19 cellular contexts compared by ENCODE assay signal in genomic region chr15:67152429-67152828, GRCh38.
DNase-seq lines count a peak whose midpoint lies in the region; ATAC-seq, FAIRE-seq and TF ChIP-seq lines count a peak whose summit lies in the region.
"Had no signal": no experiment of that assay in that cellular context is flagged by ENCODE, and none has a peak within 500 bp of the region (broad histone marks: within the 10 kb centered on the region; RNA-seq: fewer than 3 reads in every experiment).

No MANE protein-coding gene starts in this region.

- FAIRE-seq in endothelial cell of umbilical vein (lab: Jason Lieb, UNC): peak; percentile 21
- FAIRE-seq: GM12878 had no signal

- CTCF ChIA-PET in OCI-LY7 (lab: Charles Lee; ENCODE audit: unreplicated experiment): no interaction called here
- CTCF ChIA-PET in endothelial cell of umbilical vein (lab: Charles Lee): no interaction called here

- peaks cover 47% of the 10 kb centered on the region for H3K79me2 ChIP-seq in OCI-LY7 (ENCODE audit: insufficient read depth, low read depth, low read length)
- H3K79me2 ChIP-seq in endothelial cell of umbilical vein (ENCODE audit: control insufficient read depth, insufficient read depth, low read length): peaks cover 85% of the 10 kb centered on the region

- no peaks in the 10 kb centered on the region for H3K27me3 Mint-ChIP-seq in activated T-cell treated with anti-CD3 and anti-CD28 coated beads, Interleukin-2, amount 50 U/mL, for 24 hours
- H3K27me3 Mint-ChIP-seq in stimulated activated memory B cell treated with anti-CD40 and anti-IgM and Interleukin-4, amounts not matched to agents 10 μg/mL and 1 μg/mL and 100 μg/mL, for 72 hours: no peaks in the 10 kb centered on the region
- H3K27me3 Mint-ChIP-seq: central memory CD8-positive, alpha-beta T cell had no signal

- no peaks in the 10 kb centered on the region for H3K9me3 ChIP-seq in OCI-LY7 (ENCODE audit: low read length)
- no peaks in the 10 kb centered on the region for H3K9me3 ChIP-seq in endothelial cell of umbilical vein (replicated peaks; ENCODE audit: control insufficient read depth, insufficient read depth, low read length)
- H3K9me3 ChIP-seq: Caco-2 had no signal

- no peaks in the 10 kb centered on the region for H3K9me2 ChIP-seq in OCI-LY7 (ENCODE audit: insufficient read depth, low read length)

- peaks cover 31% of the 10 kb centered on the region for H3K36me3 Mint-ChIP-seq in activated T-cell treated with anti-CD3 and anti-CD28 coated beads, Interleukin-2, amount 50 U/mL, for 24 hours (ENCODE audit: low read depth)
- H3K36me3 Mint-ChIP-seq in stimulated activated memory B cell treated with anti-CD40 and anti-IgM and Interleukin-4, amounts not matched to agents 10 μg/mL and 1 μg/mL and 100 μg/mL, for 72 hours: peaks cover 23% of the 10 kb centered on the region

- no peaks in the 10 kb centered on the region for H3K9me3 Mint-ChIP-seq in activated T-cell treated with anti-CD3 and anti-CD28 coated beads, Interleukin-2, amount 50 U/mL, for 24 hours
- H3K9me3 Mint-ChIP-seq in stimulated activated memory B cell treated with anti-CD40 and anti-IgM and Interleukin-4, amounts not matched to agents 10 μg/mL and 1 μg/mL and 100 μg/mL, for 72 hours: no peaks in the 10 kb centered on the region
- H3K9me3 Mint-ChIP-seq: central memory CD8-positive, alpha-beta T cell; T-helper 2 cell treated with Interferon-gamma antibody and Interleukin-4, amounts not matched to agents 5 μg/mL and 100 μg/mL, for 36 hours had no signal

- intact Hi-C loops in OCI-LY7 (cut with micrococcal nuclease; ENCODE audit: unreplicated experiment): no loop called here
- intact Hi-C loops in endothelial cell of umbilical vein (cut with micrococcal nuclease): no loop called here

- no peak overlapping the region for H3K4me3 Mint-ChIP-seq in activated T-cell treated with anti-CD3 and anti-CD28 coated beads, Interleukin-2, amount 50 U/mL, for 24 hours
- H3K4me3 Mint-ChIP-seq in stimulated activated memory B cell treated with anti-CD40 and anti-IgM and Interleukin-4, amounts not matched to agents 10 μg/mL and 1 μg/mL and 100 μg/mL, for 72 hours: no peak overlapping the region
- H3K4me3 Mint-ChIP-seq: central memory CD8-positive, alpha-beta T cell; T-helper 2 cell treated with Interferon-gamma antibody and Interleukin-4, amounts not matched to agents 5 μg/mL and 100 μg/mL, for 36 hours had no signal

- H3K4me3 ChIP-seq in OCI-LY7 (ENCODE audit: low read depth, low read length, poor library complexity, severe bottlenecking) (no peak overlapping the region), endothelial cell of umbilical vein (replicated peaks in 1 of 3; ENCODE audit: insufficient read depth in 1 of 3, low read depth in 1 of 3, low read length in 3 of 3) (no peak overlapping the region)
- H3K4me3 ChIP-seq: GM12878 had no signal

- TF ChIP-seq CTCF in OCI-LY7 (conservative IDR thresholded peaks at IDR 0.05; ENCODE audit: low read length) (no peak), endothelial cell of umbilical vein (IDR thresholded peaks at IDR 0.05; ENCODE audit: extremely low read depth in 1 of 2, insufficient read depth in 1 of 2, low read depth in 1 of 2, low read length in 2 of 2) (no peak)

- DNase-seq in activated T-cell treated with anti-CD3 and anti-CD28 coated beads, Interleukin-2, amount 50 U/mL, for 24 hours: peak; percentile 5
- no peak for DNase-seq in activated T-cell treated with anti-CD3 and anti-CD28 coated beads, Interleukin-2, amount 50 U/mL, for 48 hours
- DNase-seq in OCI-LY7 (ENCODE audit: low spot score): peak; percentile 41
- no peak for DNase-seq in endothelial cell of umbilical vein (ENCODE audit: low read depth, low spot score)
- DNase-seq in NCI-H524 (lab: John Stamatoyannopoulos, UW): no peak
- DNase-seq in NCI-H2081 (lab: John Stamatoyannopoulos, UW): no peak
- DNase-seq in DMS79 (lab: John Stamatoyannopoulos, UW): no peak
- DNase-seq: activated CD4-positive, CD25-positive, alpha-beta regulatory T cell treated with anti-CD3 and anti-CD28 coated beads, Interleukin-2, amount 50 U/mL, for 72 hours; activated CD8-positive, alpha-beta memory T cell treated with anti-CD3 and anti-CD28 coated beads, Interleukin-2, amount 50 U/mL, for 4 hours; Caco-2; effector CD8-positive, alpha-beta T cell; hippocampal formation; Kasumi-1; kidney glomerular epithelial cell; NCI-H345 had no signal

- H3K9ac ChIP-seq in endothelial cell of umbilical vein (replicated peaks; ENCODE audit: extremely low read depth, insufficient read depth, low read length): no peak overlapping the region

- POLR2A ChIA-PET in OCI-LY7 (lab: Charles Lee): interaction anchor here (0.7 to 1.0 kb wide), 2 partner anchors 11 to 403 kb away, joined by 3 to 5 read pairs; no protein-coding TSS in a partner anchor
- POLR2A ChIA-PET in endothelial cell of umbilical vein (lab: Charles Lee): no interaction called here

- H3K4me2 ChIP-seq in OCI-LY7 (ENCODE audit: low read length) (peak overlapping the region; percentile 48), endothelial cell of umbilical vein (ENCODE audit: insufficient read depth, low read length) (no peak overlapping the region)

- dilution Hi-C loops in endothelial cell of umbilical vein (cut with MboI; ENCODE audit: extremely low pct_ligation_motif_present, low sequenced_read_pairs): no loop called here

- H3K4me1 ChIP-seq in OCI-LY7 (ENCODE audit: insufficient read depth, low read length, poor library complexity, severe bottlenecking): peaks cover 62% of the 10 kb centered on the region
- peaks cover 37% of the 10 kb centered on the region for H3K4me1 ChIP-seq in endothelial cell of umbilical vein (ENCODE audit: control insufficient read depth, extremely low read depth, insufficient read depth, low read length)

- H3K4me1 Mint-ChIP-seq in activated T-cell treated with anti-CD3 and anti-CD28 coated beads, Interleukin-2, amount 50 U/mL, for 24 hours (ENCODE audit: low read depth): peaks cover 76% of the 10 kb centered on the region
- H3K4me1 Mint-ChIP-seq in stimulated activated memory B cell treated with anti-CD40 and anti-IgM and Interleukin-4, amounts not matched to agents 10 μg/mL and 1 μg/mL and 100 μg/mL, for 72 hours: peaks cover 66% of the 10 kb centered on the region

- peaks cover 26% of the 10 kb centered on the region for H3K36me3 ChIP-seq in OCI-LY7 (ENCODE audit: insufficient read depth, low read length)
- no peaks in the 10 kb centered on the region for H3K36me3 ChIP-seq in endothelial cell of umbilical vein (ENCODE audit: control insufficient read depth in 2 of 2, extremely low read depth in 1 of 2, insufficient read depth in 2 of 2, low read length in 2 of 2)

- ATAC-seq in stimulated activated memory B cell treated with anti-CD40 and anti-IgM and Interleukin-4, amounts not matched to agents 10 μg/mL and 1 μg/mL and 100 μg/mL, for 72 hours: no peak
- ATAC-seq: GM12878 had no signal

- H3K27ac Mint-ChIP-seq in activated T-cell treated with anti-CD3 and anti-CD28 coated beads, Interleukin-2, amount 50 U/mL, for 24 hours: peak overlapping the region; percentile 28
- H3K27ac Mint-ChIP-seq in stimulated activated memory B cell treated with anti-CD40 and anti-IgM and Interleukin-4, amounts not matched to agents 10 μg/mL and 1 μg/mL and 100 μg/mL, for 72 hours: peak overlapping the region; percentile 64
- H3K27ac Mint-ChIP-seq: T-helper 2 cell treated with Interferon-gamma antibody and Interleukin-4, amounts not matched to agents 5 μg/mL and 100 μg/mL, for 36 hours had no signal

- H3K27me3 ChIP-seq in endothelial cell of umbilical vein (ENCODE audit: control insufficient read depth in 2 of 2, insufficient read depth in 2 of 2, low read length in 2 of 2): no peaks in the 10 kb centered on the region

- TF ChIP-seq POLR2A in endothelial cell of umbilical vein (IDR thresholded peaks at IDR 0.05; ENCODE audit: low read depth, low read length): no peak

- BruUV-seq in OCI-LY7 (replicated peaks; lab: Mats Ljungman, UMichigan): TSS peak; percentile 27
- no TSS peak for BruUV-seq in endothelial cell of umbilical vein (replicated peaks; lab: Mats Ljungman, UMichigan)

- H3K27ac ChIP-seq in OCI-LY7 (ENCODE audit: low read depth, low read length, poor library complexity, severe bottlenecking): peak overlapping the region; percentile 40
- H3K27ac ChIP-seq in endothelial cell of umbilical vein (ENCODE audit: insufficient read depth, low read depth, low read length): no peak overlapping the region

- H4K20me1 ChIP-seq in OCI-LY7 (ENCODE audit: insufficient read depth, low read length) (peaks cover 14% of the 10 kb centered on the region; the same call in 1 of the 2 replicates), endothelial cell of umbilical vein (replicated peaks; ENCODE audit: control insufficient read depth, extremely low read depth, insufficient read depth, low read length) (no peaks in the 10 kb centered on the region)

- H2AFZ ChIP-seq in OCI-LY7 (ENCODE audit: low read length): no peak overlapping the region
- no peak overlapping the region for H2AFZ ChIP-seq in endothelial cell of umbilical vein (ENCODE audit: low read depth, low read length)

- no peaks in the 10 kb centered on the region for H3K9me1 ChIP-seq in endothelial cell of umbilical vein (replicated peaks; ENCODE audit: control insufficient read depth, extremely low read depth, insufficient read depth, low read length)

TF ChIP-seq in endothelial cell of umbilical vein, 7 proteins besides CTCF, POLR2A, EP300 and RAD21:
- TF ChIP-seq MAX (IDR thresholded peaks at IDR 0.05; ENCODE audit: insufficient read depth, insufficient read length): no peak
- no peak for TF ChIP-seq MYC (IDR thresholded peaks at IDR 0.05; ENCODE audit: low read depth, low read length)

Comparison
In these comparisons a context has a peak if more than half of its experiments do, and no peak if none do; other contexts are left out.
1. DNase-seq: peak in activated T-cell treated with anti-CD3 and anti-CD28 coated beads, Interleukin-2, amount 50 U/mL, for 24 hours (single experiment) and OCI-LY7 (single experiment); none in activated T-cell treated with anti-CD3 and anti-CD28 coated beads, Interleukin-2, amount 50 U/mL, for 48 hours (0 of 2), endothelial cell of umbilical vein (single experiment), NCI-H524 (0 of 2), NCI-H2081 (0 of 2) and DMS79 (single experiment).